Comparison of ENCODE assay signal across 8 cellular contexts in the genomic region with DNA sequence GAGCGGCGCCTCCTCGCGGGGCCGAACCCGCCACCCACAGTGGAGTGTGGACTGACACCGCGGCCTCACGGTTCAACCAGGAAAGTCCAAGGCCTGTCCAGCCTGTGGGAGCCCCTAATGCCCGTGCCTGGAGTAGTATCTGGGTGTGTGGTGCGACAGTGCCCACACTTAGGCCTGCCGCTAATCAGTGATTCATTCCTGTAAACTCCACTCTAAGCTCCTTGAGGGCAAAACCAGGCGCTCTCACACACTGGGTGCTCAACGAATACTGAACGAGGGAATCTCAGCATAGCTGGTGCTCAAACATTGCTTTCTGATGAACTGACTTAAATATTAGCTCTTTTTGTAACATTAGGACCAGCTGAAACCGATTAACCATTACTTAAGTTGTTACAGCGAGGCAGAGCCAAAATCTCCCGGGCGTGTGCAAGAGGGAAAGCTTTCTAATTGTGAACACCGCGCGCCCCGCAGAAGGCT. TPM values are rescaled to one million over a fixed set of nuclear protein-coding genes. Genes with fewer than 3 reads are reported as not detected.
DNase-seq lines count a peak whose midpoint lies in the region; ATAC-seq lines count a peak whose summit lies in the region.

No MANE protein-coding gene starts in this region.

- H3K9me3 Mint-ChIP-seq in activated T-cell treated with anti-CD3 and anti-CD28 coated beads, Interleukin-2, amount 50 U/mL, for 24 hours, result peaks cover 8% of the 10 kb centered on the region

- H3K27ac Mint-ChIP-seq in activated T-cell treated with anti-CD3 and anti-CD28 coated beads, Interleukin-2, amount 50 U/mL, for 24 hours, result peak overlapping the region; percentile 38

- H3K4me3 ChIP-seq in adipocyte (ENCODE audit: low read length), result peak overlapping the region; percentile 83
- H3K4me3 ChIP-seq in iPS-11a (ENCODE audit: low read depth, low read length), result peak overlapping the region; percentile 63
- peak overlapping the region; percentile 85 for H3K4me3 ChIP-seq in skeletal muscle satellite cell (ENCODE audit: low read length)

- H3K36me3 Mint-ChIP-seq in activated T-cell treated with anti-CD3 and anti-CD28 coated beads, Interleukin-2, amount 50 U/mL, for 24 hours (ENCODE audit: low read depth), result no peaks in the 10 kb centered on the region

- H3K4me2 ChIP-seq in skeletal muscle satellite cell (ENCODE audit: low read length), result peak overlapping the region; percentile 97

- H3K9ac ChIP-seq in adipocyte (ENCODE audit: low read length), result peak overlapping the region; percentile 89
- H3K9ac ChIP-seq in skeletal muscle satellite cell (ENCODE audit: low read depth, low read length), result peak overlapping the region; percentile 93

- H3K4me3 Mint-ChIP-seq in activated T-cell treated with anti-CD3 and anti-CD28 coated beads, Interleukin-2, amount 50 U/mL, for 24 hours, result peak overlapping the region; percentile 64

- no peaks in the 10 kb centered on the region for H3K9me3 ChIP-seq in adipocyte (ENCODE audit: control insufficient read depth, low read length)
- H3K9me3 ChIP-seq in skeletal muscle satellite cell (replicated peaks; ENCODE audit: low read length), result no peaks in the 10 kb centered on the region

- H3K4me1 Mint-ChIP-seq in activated T-cell treated with anti-CD3 and anti-CD28 coated beads, Interleukin-2, amount 50 U/mL, for 24 hours (ENCODE audit: low read depth), result peaks cover 35% of the 10 kb centered on the region

- DNase-seq in activated T-cell treated with anti-CD3 and anti-CD28 coated beads, Interleukin-2, amount 50 U/mL, for 24 hours, result no peak
- DNase-seq in activated T-cell treated with anti-CD3 and anti-CD28 coated beads for 4 hours (no peak), adipocyte (ENCODE audit: low read depth) (peak; percentile 81)

- H3K27me3 ChIP-seq in adipocyte (replicated peaks; ENCODE audit: control insufficient read depth, insufficient read depth, low read length) (no peaks in the 10 kb centered on the region), skeletal muscle satellite cell (ENCODE audit: control insufficient read depth, insufficient read depth, low read length) (no peaks in the 10 kb centered on the region)

- H3K27me3 Mint-ChIP-seq in activated T-cell treated with anti-CD3 and anti-CD28 coated beads, Interleukin-2, amount 50 U/mL, for 24 hours, result peaks cover 66% of the 10 kb centered on the region

- ATAC-seq in HG03432 (IDR thresholded peaks at IDR 0.05; ENCODE audit: unreplicated experiment), result peak; percentile 27
- ATAC-seq in HG03520 (IDR thresholded peaks at IDR 0.05; ENCODE audit: unreplicated experiment), result no peak
- ATAC-seq in GM18870 (IDR thresholded peaks at IDR 0.05; ENCODE audit: unreplicated experiment), result no peak

- H3K36me3 ChIP-seq in adipocyte (ENCODE audit: control insufficient read depth, insufficient read depth, low read length, severe bottlenecking), result no peaks in the 10 kb centered on the region
- no peaks in the 10 kb centered on the region for H3K36me3 ChIP-seq in skeletal muscle satellite cell (ENCODE audit: insufficient read depth, low read length)

- peaks cover 22% of the 10 kb centered on the region for H3K4me1 ChIP-seq in adipocyte (ENCODE audit: control insufficient read depth, insufficient read depth, low read length)
- peaks cover 29% of the 10 kb centered on the region for H3K4me1 ChIP-seq in skeletal muscle satellite cell (ENCODE audit: control insufficient read depth, insufficient read depth, low read length)

RNA-seq across cellular contexts. Expression of a gene that starts 0.6 kb away (rescaled TPM):
- 8.6 and 9.8 TPM in 2 replicates for total RNA-seq in skeletal muscle satellite cell (2012; rRNA removed)
